In genomic region chr1:34864759-34865158, GRCh38 we compare ENCODE assay signal across 15 cellular contexts. TPM values are rescaled to one million over a fixed set of nuclear protein-coding genes. Genes with fewer than 3 reads are reported as not detected.
DNase-seq lines count a peak whose midpoint lies in the region; ATAC-seq and TF ChIP-seq lines count a peak whose summit lies in the region.
"Had no signal": no experiment of that assay in that cellular context is flagged by ENCODE, and none has a peak within 500 bp of the region (broad histone marks: within the 10 kb centered on the region; RNA-seq: fewer than 3 reads in every experiment).

No MANE protein-coding gene starts in this region.

- peaks cover 1% of the 10 kb centered on the region for H3K36me3 Mint-ChIP-seq in CD4-positive, alpha-beta T cell (ENCODE audit: low read depth)
- peaks cover 12% of the 10 kb centered on the region for H3K36me3 Mint-ChIP-seq in Calu3 (ENCODE audit: insufficient read depth, unreplicated experiment)
- no peaks in the 10 kb centered on the region for H3K36me3 Mint-ChIP-seq in activated CD8-positive, alpha-beta T cell treated with anti-CD3 and anti-CD28 coated beads, Interleukin-2, amount 10 ng/mL, durations not matched to agents 7 days and 5 days (ENCODE audit: low read depth)
- H3K36me3 Mint-ChIP-seq in naive B cell = no peaks in the 10 kb centered on the region
- H3K36me3 Mint-ChIP-seq in glutamatergic neuron (ENCODE audit: unreplicated experiment) = peaks cover 8% of the 10 kb centered on the region

- no peak overlapping the region for H3K4ac ChIP-seq in mesendoderm (ENCODE audit: low read depth, low read length)

- H3K4me2 ChIP-seq in mesendoderm (ENCODE audit: low read length) = no peak overlapping the region

- POLR2A ChIA-PET in CD4-positive, alpha-beta T cell (lab: Charles Lee) = interaction anchor here (2.2 kb wide), 1 partner anchor 12 kb away, joined by 7 read pairs; no protein-coding TSS in a partner anchor
- POLR2A ChIA-PET in activated CD8-positive, alpha-beta T cell treated with anti-CD3 and anti-CD28 coated beads, Interleukin-2, amount 10 ng/mL, durations not matched to agents 7 days and 5 days (lab: Charles Lee) = interaction anchor here (1.0 to 1.9 kb wide), 3 partner anchors 12 to 328 kb away, joined by 3 to 7 read pairs (median 5); partner anchors contain the start of gene SFPQ

- no TSS peak for BruUV-seq in Calu3 (replicated peaks; lab: Mats Ljungman, UMichigan)

- no peak overlapping the region for H3K18ac ChIP-seq in mesendoderm (ENCODE audit: low read length)

- no peaks in the 10 kb centered on the region for H3K36me3 ChIP-seq in mesendoderm (ENCODE audit: control insufficient read depth, insufficient read depth, low read length)
- H3K36me3 ChIP-seq: ascending aorta, HAP-1, prostate gland, SJSA1, suprapubic skin had no signal

- H3K4me1 Mint-ChIP-seq in CD4-positive, alpha-beta T cell (ENCODE audit: low read depth) = peaks cover 53% of the 10 kb centered on the region
- H3K4me1 Mint-ChIP-seq in Calu3 (ENCODE audit: low read depth, unreplicated experiment) = no peaks in the 10 kb centered on the region
- H3K4me1 Mint-ChIP-seq in activated CD8-positive, alpha-beta T cell treated with anti-CD3 and anti-CD28 coated beads, Interleukin-2, amount 10 ng/mL, durations not matched to agents 7 days and 5 days (ENCODE audit: low read depth) = peaks cover 43% of the 10 kb centered on the region
- H3K4me1 Mint-ChIP-seq in naive B cell = peaks cover 28 to 32% (median 28%) of the 10 kb centered on the region in 3 donors
- H3K4me1 Mint-ChIP-seq in glutamatergic neuron (ENCODE audit: low read depth, unreplicated experiment) = no peaks in the 10 kb centered on the region

- no peak overlapping the region for H4K5ac ChIP-seq in mesendoderm (ENCODE audit: low read length)

- no peak overlapping the region for H3K4me3 ChIP-seq in mesendoderm (ENCODE audit: low read length)
- H3K4me3 ChIP-seq: HAP-1, mucosa of descending colon, SJSA1 had no signal

- H2AK5ac ChIP-seq in mesendoderm (ENCODE audit: low read length) = no peak overlapping the region

- intact Hi-C loops in CD4-positive, alpha-beta T cell (cut with DNase I, micrococcal nuclease) = loop anchor here in 1 of 2 experiments (5.0 to 10.0 kb wide), 7 partner anchors 118 to 1600 kb away; partner anchors contain the start of genes ADPRS, KIAA0319L, MRPS15 and NCDN
- intact Hi-C loops in Calu3 (cut with micrococcal nuclease; ENCODE audit: unreplicated experiment) = no loop called here

- no peak for DNase-seq in CD4-positive, alpha-beta T cell
- DNase-seq in Calu3 (no peak), naive B cell (no peak), mesendoderm (no peak), glutamatergic neuron (no peak)
- DNase-seq in activated CD8-positive, alpha-beta T cell treated with anti-CD3 and anti-CD28 coated beads, Interleukin-2, amount 10 ng/mL, durations not matched to agents 7 days and 5 days = no peak
- DNase-seq: NCI-H1105 treated with DMSO at 0.1 percent for 48 hours, NCI-H2227 treated with DMSO at 0.1 percent for 48 hours had no signal

- H3K9me3 Mint-ChIP-seq in CD4-positive, alpha-beta T cell = no peaks in the 10 kb centered on the region
- H3K9me3 Mint-ChIP-seq in Calu3 (ENCODE audit: low read depth, unreplicated experiment) = no peaks in the 10 kb centered on the region
- no peaks in the 10 kb centered on the region for H3K9me3 Mint-ChIP-seq in activated CD8-positive, alpha-beta T cell treated with anti-CD3 and anti-CD28 coated beads, Interleukin-2, amount 10 ng/mL, durations not matched to agents 7 days and 5 days (ENCODE audit: insufficient read depth)
- no peaks in the 10 kb centered on the region for H3K9me3 Mint-ChIP-seq in naive B cell
- H3K9me3 Mint-ChIP-seq in glutamatergic neuron (ENCODE audit: unreplicated experiment) = peaks cover 6% of the 10 kb centered on the region

- H3K4me1 ChIP-seq in mesendoderm (ENCODE audit: control insufficient read depth, low read depth, low read length) = no peaks in the 10 kb centered on the region
- H3K4me1 ChIP-seq: prostate gland had no signal

- H3K9ac ChIP-seq in mesendoderm (ENCODE audit: low read length) = no peak overlapping the region

- peak overlapping the region; percentile 82 for H3K4me3 Mint-ChIP-seq in CD4-positive, alpha-beta T cell
- H3K4me3 Mint-ChIP-seq in Calu3 (ENCODE audit: low read depth, unreplicated experiment) (no peak overlapping the region), naive B cell (peak overlapping the region; percentile 66 to 89 (median 84)), glutamatergic neuron (ENCODE audit: unreplicated experiment) (no peak overlapping the region)
- H3K4me3 Mint-ChIP-seq in activated CD8-positive, alpha-beta T cell treated with anti-CD3 and anti-CD28 coated beads, Interleukin-2, amount 10 ng/mL, durations not matched to agents 7 days and 5 days = peak overlapping the region; percentile 59

- H3K56ac ChIP-seq in mesendoderm (ENCODE audit: low read length) = no peak overlapping the region

- CTCF ChIA-PET in CD4-positive, alpha-beta T cell (lab: Charles Lee) = interaction anchor here (0.7 to 7.2 kb wide), 2 partner anchors 11 to 77 kb away, joined by 3 to 131 read pairs; no protein-coding TSS in a partner anchor
- CTCF ChIA-PET in Calu3 (lab: Charles Lee) = no interaction called here
- CTCF ChIA-PET in activated CD8-positive, alpha-beta T cell treated with anti-CD3 and anti-CD28 coated beads, Interleukin-2, amount 10 ng/mL, durations not matched to agents 7 days and 5 days (lab: Charles Lee) = interaction anchor here (1.1 to 9.4 kb wide), 4 partner anchors 10 to 700 kb away, joined by 3 to 147 read pairs (median 5); no protein-coding TSS in a partner anchor

- no peak for ATAC-seq in CD4-positive, alpha-beta T cell (ENCODE audit: poor library complexity)
- no peak for ATAC-seq in activated CD8-positive, alpha-beta T cell treated with anti-CD3 and anti-CD28 coated beads, Interleukin-2, amount 10 ng/mL, durations not matched to agents 7 days and 5 days
- ATAC-seq in naive B cell (ENCODE audit: low read depth in 2 of 2) (no peak), GM18870 (IDR thresholded peaks at IDR 0.05; ENCODE audit: unreplicated experiment) (no peak)
- ATAC-seq: mucosa of descending colon had no signal

- no peaks in the 10 kb centered on the region for H3K79me1 ChIP-seq in mesendoderm (ENCODE audit: low read length)

- WGBS in mesendoderm (ENCODE audit: extremely low coverage, insufficient coverage, low lambda C conversion rate) = no CpG with 5 or more reads among the region's 8 CpGs

- no peak overlapping the region for H3K23ac ChIP-seq in mesendoderm (ENCODE audit: low read length)

- no peak overlapping the region for H2BK120ac ChIP-seq in mesendoderm (ENCODE audit: low read depth, low read length)

- no peak for TF ChIP-seq CTCF in CD4-positive, alpha-beta T cell (IDR thresholded peaks at IDR 0.05)
- TF ChIP-seq CTCF in Calu3 (IDR thresholded peaks at IDR 0.05; ENCODE audit: unreplicated experiment) (no peak), glutamatergic neuron (IDR thresholded peaks at IDR 0.05; ENCODE audit: partially characterized antibody, unreplicated experiment) (no peak)

- H4K8ac ChIP-seq in mesendoderm (ENCODE audit: low read depth, low read length) = no peak overlapping the region

- no peaks in the 10 kb centered on the region for H3K79me2 ChIP-seq in mesendoderm (ENCODE audit: control insufficient read depth, insufficient read depth, low read length)

- H2BK15ac ChIP-seq in mesendoderm (replicated peaks; ENCODE audit: low read depth) = no peak overlapping the region

- peak overlapping the region; percentile 72 for H3K27ac Mint-ChIP-seq in CD4-positive, alpha-beta T cell
- H3K27ac Mint-ChIP-seq in Calu3 (ENCODE audit: unreplicated experiment) (peak overlapping the region; percentile 22), naive B cell (peak overlapping the region in 5 of 6 donors; percentile 63 to 91 (median 83)), glutamatergic neuron (ENCODE audit: unreplicated experiment) (no peak overlapping the region)
- H3K27ac Mint-ChIP-seq in activated CD8-positive, alpha-beta T cell treated with anti-CD3 and anti-CD28 coated beads, Interleukin-2, amount 10 ng/mL, durations not matched to agents 7 days and 5 days = peak overlapping the region; percentile 88

- no peak overlapping the region for H2BK5ac ChIP-seq in mesendoderm (ENCODE audit: low read length)

- no peaks in the 10 kb centered on the region for H3K27me3 ChIP-seq in CD4-positive, alpha-beta T cell (ENCODE audit: control insufficient read depth, insufficient read depth, low read length)
- H3K27me3 ChIP-seq in mesendoderm (ENCODE audit: insufficient read depth, low read length, poor library complexity) = no peaks in the 10 kb centered on the region
- H3K27me3 ChIP-seq: ascending aorta, suprapubic skin had no signal

- no peaks in the 10 kb centered on the region for H3K27me3 Mint-ChIP-seq in CD4-positive, alpha-beta T cell
- H3K27me3 Mint-ChIP-seq in Calu3 (ENCODE audit: unreplicated experiment) (peaks cover 51% of the 10 kb centered on the region), naive B cell (no peaks in the 10 kb centered on the region), glutamatergic neuron (ENCODE audit: unreplicated experiment) (peaks cover 7% of the 10 kb centered on the region)
- H3K27me3 Mint-ChIP-seq in activated CD8-positive, alpha-beta T cell treated with anti-CD3 and anti-CD28 coated beads, Interleukin-2, amount 10 ng/mL, durations not matched to agents 7 days and 5 days (ENCODE audit: low read depth) = peaks cover 4% of the 10 kb centered on the region

- no peaks in the 10 kb centered on the region for H3K9me3 ChIP-seq in CD4-positive, alpha-beta T cell (ENCODE audit: control insufficient read depth, low read length)
- H3K9me3 ChIP-seq: ascending aorta, HAP-1, mucosa of descending colon, prostate gland, SJSA1, suprapubic skin had no signal

- no peak overlapping the region for H3K27ac ChIP-seq in CD4-positive, alpha-beta T cell (ENCODE audit: low read depth, low read length)
- H3K27ac ChIP-seq in mesendoderm (ENCODE audit: low read depth, low read length) = no peak overlapping the region
- H3K27ac ChIP-seq: ascending aorta, prostate gland, SJSA1, suprapubic skin had no signal

RNA-seq across cellular contexts. Expression of gene SMIM12, which starts 5.2 kb away (rescaled TPM):
- 10 to 100 TPM; 43.0 to 44.6 TPM for total RNA-seq in CD4-positive, alpha-beta T cell
- total RNA-seq in Calu3 (2022) (35.8 and 36.8 TPM in 2 replicates), glutamatergic neuron (ENCODE audit: unreplicated experiment) (59.9 TPM)
- total RNA-seq in activated CD8-positive, alpha-beta T cell treated with anti-CD3 and anti-CD28 coated beads, Interleukin-2, amount 10 ng/mL, durations not matched to agents 7 days and 5 days = 10 to 100 TPM; 50.4 to 52.2 TPM
- 100 to 1,000 TPM in 1 of 6 donors, 10 to 100 TPM in 5; 66.8 to 124 (median 73.1) TPM for polyA plus RNA-seq in naive B cell (ENCODE audit: low read depth in 6 of 6)
- polyA plus RNA-seq in mesendoderm (2013, experiment 1 of 2) = 21.5 TPM
- polyA plus RNA-seq in mesendoderm (2013, experiment 2 of 2) = 21.9 TPM

Comparison
In these comparisons a context has a peak if more than half of its experiments do, and no peak if none do; other contexts are left out.
1. H3K4me3 Mint-ChIP-seq: peak in CD4-positive, alpha-beta T cell (single experiment), activated CD8-positive, alpha-beta T cell treated with anti-CD3 and anti-CD28 coated beads, Interleukin-2, amount 10 ng/mL, durations not matched to agents 7 days and 5 days (single experiment) and naive B cell (8 of 8); none in Calu3 (single experiment) and glutamatergic neuron (single experiment).